11 cellular contexts compared by ENCODE assay signal in the genomic region with DNA sequence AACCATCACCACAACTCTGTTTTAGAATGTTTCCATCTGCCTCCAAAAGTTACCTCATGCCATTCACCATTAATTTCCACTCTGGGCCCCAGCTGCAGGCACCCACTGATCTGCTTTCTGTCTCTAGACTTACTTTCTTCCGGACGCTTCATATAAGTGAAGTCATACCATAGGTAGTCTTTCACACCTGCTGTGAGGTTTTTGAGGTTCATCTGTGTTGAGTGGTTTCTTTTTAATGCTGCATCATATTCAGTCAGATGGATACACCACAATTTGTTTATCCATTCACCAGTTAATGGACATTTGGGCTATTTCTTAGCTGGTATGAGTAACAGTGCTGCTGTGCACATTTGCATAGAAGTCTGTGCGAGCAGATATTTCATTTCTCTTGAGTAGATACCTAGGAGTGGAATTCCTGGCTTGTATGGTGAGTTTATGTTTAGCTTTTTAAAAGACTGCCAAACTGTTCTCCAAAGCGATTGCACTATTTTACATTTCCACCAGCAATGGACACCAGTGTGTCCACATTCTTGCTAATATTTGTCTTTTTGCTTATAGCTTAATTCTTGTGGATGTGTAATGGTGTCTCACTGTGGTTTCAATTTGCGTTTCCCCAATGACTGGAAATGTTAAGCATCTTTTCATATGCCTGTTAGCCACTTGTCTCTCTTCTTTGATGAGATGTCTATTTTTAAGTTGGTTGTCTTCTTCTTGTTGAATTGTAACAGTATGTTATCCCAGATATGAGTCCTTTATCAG. TPM values are rescaled to one million over a fixed set of nuclear protein-coding genes. Genes with fewer than 3 reads are reported as not detected.
DNase-seq lines count a peak whose midpoint lies in the region; ATAC-seq and TF ChIP-seq lines count a peak whose summit lies in the region.
"Had no signal": no experiment of that assay in that cellular context is flagged by ENCODE, and none has a peak within 500 bp of the region (broad histone marks: within the 10 kb centered on the region; RNA-seq: fewer than 3 reads in every experiment).

No MANE protein-coding gene starts in this region.

- H3K27ac Mint-ChIP-seq in naive thymus-derived CD8-positive, alpha-beta T cell = no peak overlapping the region

- POLR2A ChIA-PET in naive thymus-derived CD8-positive, alpha-beta T cell (lab: Charles Lee) = no interaction called here

- no peaks in the 10 kb centered on the region for H3K27me3 Mint-ChIP-seq in naive thymus-derived CD8-positive, alpha-beta T cell

- no peak overlapping the region for H3K4me2 ChIP-seq in GM23248 (ENCODE audit: unreplicated experiment)

- H4K20me1 ChIP-seq in GM23248 (ENCODE audit: insufficient read depth) = no peaks in the 10 kb centered on the region

- no peaks in the 10 kb centered on the region for H3K27me3 ChIP-seq in GM23248 (replicated peaks; ENCODE audit: insufficient read depth)
- H3K27me3 ChIP-seq: suprapubic skin had no signal

- intact Hi-C loops in sciatic nerve (cut with DNase I) = no loop called here

- DNase-seq in GM12864 (ENCODE audit: low read depth) (peak; percentile 62), NB4 (ENCODE audit: low read depth) (peak; percentile 28), GM23248 (no peak), sciatic nerve (ENCODE audit: low spot score) (no peak)
- no peak for DNase-seq in stimulated activated CD4-positive, alpha-beta T cell treated with anti-CD3 and anti-CD28 coated beads, Interleukin-2, amount 100 ng/mL, for 24 hours
- no peak for DNase-seq in naive thymus-derived CD8-positive, alpha-beta T cell
- DNase-seq: central memory CD4-positive, alpha-beta T cell; NCI-H1436 had no signal

- H3K9me2 ChIP-seq in GM23248 (ENCODE audit: insufficient read depth) = no peaks in the 10 kb centered on the region

- 97 to 98% methylated on average over 5 of the region's 5 CpGs for WGBS in GM23248 (ENCODE audit: low coverage in 1 of 2, low lambda C conversion rate in 2 of 2, missing lambda C conversion rate in 2 of 2), 2 experiments

- peaks cover 0 to 7% (median 0%) of the 10 kb centered on the region in 4 donors for H3K4me1 Mint-ChIP-seq in naive thymus-derived CD8-positive, alpha-beta T cell

- H3K79me2 ChIP-seq in GM23248 (ENCODE audit: insufficient read depth) = no peaks in the 10 kb centered on the region

- no peaks in the 10 kb centered on the region for H3K9me3 Mint-ChIP-seq in naive thymus-derived CD8-positive, alpha-beta T cell

- ATAC-seq in GM19397 (IDR thresholded peaks at IDR 0.05; ENCODE audit: unreplicated experiment) = peak; percentile 53
- ATAC-seq in HG02938 (IDR thresholded peaks at IDR 0.05; ENCODE audit: unreplicated experiment) = peak; percentile 87
- ATAC-seq in sciatic nerve = no peak
- ATAC-seq in naive thymus-derived CD8-positive, alpha-beta T cell = no peak

- H3K9me3 ChIP-seq in GM23248 (ENCODE audit: low read depth) = no peaks in the 10 kb centered on the region
- H3K9me3 ChIP-seq: suprapubic skin had no signal

- TF ChIP-seq CTCF in GM12864 (IDR thresholded peaks at IDR 0.05; ENCODE audit: low read depth, low read length, missing control alignments) (no peak), NB4 (IDR thresholded peaks at IDR 0.05; ENCODE audit: low read depth, low read length) (no peak)

- TF ChIP-seq POLR2A in NB4 (IDR thresholded peaks at IDR 0.05; ENCODE audit: extremely low read depth, insufficient read length) = no peak

- peaks cover 0 to 23% (median 0%) of the 10 kb centered on the region in 3 donors for H3K36me3 Mint-ChIP-seq in naive thymus-derived CD8-positive, alpha-beta T cell

- H3K4me3 ChIP-seq in GM12864 (ENCODE audit: low read depth, low read length) (no peak overlapping the region; the same call in 1 of the 2 replicates), NB4 (ENCODE audit: low read depth, low read length) (no peak overlapping the region), GM23248 (no peak overlapping the region)
- H3K4me3 ChIP-seq: suprapubic skin had no signal

- no peak overlapping the region for H3K9ac ChIP-seq in GM23248

- no peak overlapping the region for H2AFZ ChIP-seq in GM23248

- no peaks in the 10 kb centered on the region for H3F3A ChIP-seq in GM23248 (ENCODE audit: insufficient read depth)

- H3K36me3 ChIP-seq in GM23248 (ENCODE audit: low read depth) = no peaks in the 10 kb centered on the region
- H3K36me3 ChIP-seq: suprapubic skin had no signal

- H3K4me3 Mint-ChIP-seq in naive thymus-derived CD8-positive, alpha-beta T cell = no peak overlapping the region

- H3K27ac ChIP-seq in GM23248 = no peak overlapping the region
- H3K27ac ChIP-seq: suprapubic skin had no signal

- in situ Hi-C loops in GM23248 (cut with MboI) = no loop called here

- no peaks in the 10 kb centered on the region for H3K4me1 ChIP-seq in GM23248 (ENCODE audit: insufficient read depth)
- H3K4me1 ChIP-seq: suprapubic skin had no signal

RNA-seq across cellular contexts. Expression of gene ZFYVE21, which starts 48.3 kb away (rescaled TPM):
- total RNA-seq in GM23248 (2014; rRNA removed; shearing (Covaris generic)) = 60.3 and 77.4 TPM in 2 replicates
- 112 and 120 TPM in 2 replicates for polyA plus RNA-seq in GM23248 (2016; fragmentation: Nextera tagmentation; extraction: Ambion mirVana)
- total RNA-seq in sciatic nerve = 86.6 TPM
- total RNA-seq in naive thymus-derived CD8-positive, alpha-beta T cell = 10 to 100 TPM; 13.5 to 16.9 TPM
- polyA plus RNA-seq in naive thymus-derived CD8-positive, alpha-beta T cell = 1 to 10 TPM; 7.7 to 8.7 (median 8.1) TPM

RNA-seq across cellular contexts. Expression of gene XRCC3, which starts 48.7 kb away (rescaled TPM):
- total RNA-seq in GM23248 (2014; rRNA removed; shearing (Covaris generic)) = 19.1 and 20.3 TPM in 2 replicates
- 4.0 and 4.9 TPM in 2 replicates for polyA plus RNA-seq in GM23248 (2016; fragmentation: Nextera tagmentation; extraction: Ambion mirVana)
- 4.6 TPM for total RNA-seq in sciatic nerve
- 10 to 100 TPM; 13.8 to 14.1 TPM for total RNA-seq in naive thymus-derived CD8-positive, alpha-beta T cell
- polyA plus RNA-seq in naive thymus-derived CD8-positive, alpha-beta T cell = 1 to 10 TPM; 2.1 to 3.6 (median 3.2) TPM

Comparison
In these comparisons a context has a peak if more than half of its experiments do, and no peak if none do; other contexts are left out.
1. DNase-seq: peak in GM12864 (single experiment) and NB4 (single experiment); none in stimulated activated CD4-positive, alpha-beta T cell treated with anti-CD3 and anti-CD28 coated beads, Interleukin-2, amount 100 ng/mL, for 24 hours (0 of 2), GM23248 (single experiment), sciatic nerve (single experiment) and naive thymus-derived CD8-positive, alpha-beta T cell (0 of 10).
2. ATAC-seq: peak in GM19397 (single experiment) and HG02938 (single experiment); none in sciatic nerve (single experiment) and naive thymus-derived CD8-positive, alpha-beta T cell (0 of 2).